1 cellular context compared by ENCODE assay signal in the genomic region with DNA sequence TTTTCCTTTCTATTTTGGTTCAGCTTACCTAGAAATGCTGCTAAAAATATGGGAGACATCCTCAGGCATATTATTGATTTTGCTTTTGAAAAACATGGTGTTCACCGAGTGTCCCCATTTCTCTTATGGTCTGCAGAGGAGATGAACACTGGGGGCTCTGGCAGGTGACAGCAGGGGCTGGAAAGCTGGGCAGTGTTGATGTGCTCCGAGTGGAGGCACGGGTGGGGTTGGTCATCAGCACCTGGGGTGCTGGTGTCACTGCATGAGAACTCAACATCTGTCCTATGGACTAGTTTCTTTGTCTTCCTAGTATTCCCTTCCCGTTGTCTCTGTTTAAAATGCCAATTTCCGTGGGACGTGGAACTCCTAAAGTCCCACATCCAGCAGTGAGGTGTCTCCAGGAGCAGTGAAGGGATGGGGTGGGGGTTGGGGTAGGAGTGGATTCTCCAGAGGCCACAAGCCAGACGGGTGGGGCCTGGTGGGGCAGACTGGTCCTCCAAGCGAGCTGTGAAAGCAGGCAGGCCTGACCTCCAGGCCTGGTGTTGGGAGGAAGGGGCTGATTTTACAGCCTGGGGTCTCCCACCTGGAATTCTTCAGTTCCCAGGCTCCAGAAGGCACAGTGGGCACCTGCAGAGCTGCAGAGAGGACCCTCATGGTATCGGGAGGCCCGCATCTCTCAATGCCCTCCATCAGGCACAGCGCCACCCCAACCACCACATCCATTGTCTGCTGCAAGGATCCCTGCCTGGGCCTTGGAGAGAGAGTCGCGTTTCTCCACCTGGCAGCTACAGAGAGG.
TF ChIP-seq lines count a peak whose summit lies in the region.

No MANE protein-coding gene starts in this region.

TF ChIP-seq in H1, 55 proteins besides CTCF, POLR2A, EP300 and RAD21:
- no peak for TF ChIP-seq SIX5 (IDR thresholded peaks at IDR 0.05; ENCODE audit: low read depth, low read length)
- TF ChIP-seq HDAC6 (IDR thresholded peaks at IDR 0.05; ENCODE audit: low read depth, low read length): no peak
- TF ChIP-seq, protein P1, sequence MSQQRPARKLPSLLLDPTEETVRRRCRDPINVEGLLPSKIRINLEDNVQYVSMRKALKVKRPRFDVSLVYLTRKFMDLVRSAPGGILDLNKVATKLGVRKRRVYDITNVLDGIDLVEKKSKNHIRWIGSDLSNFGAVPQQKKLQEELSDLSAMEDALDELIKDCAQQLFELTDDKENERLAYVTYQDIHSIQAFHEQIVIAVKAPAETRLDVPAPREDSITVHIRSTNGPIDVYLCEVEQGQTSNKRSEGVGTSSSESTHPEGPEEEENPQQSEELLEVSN (IDR thresholded peaks at IDR 0.05): no peak
- TF ChIP-seq SUZ12 (IDR thresholded peaks at IDR 0.05; ENCODE audit: low read length): no peak
- no peak for TF ChIP-seq RBBP5 (IDR thresholded peaks at IDR 0.05; ENCODE audit: borderline replicate concordance, low read depth, low read length)
- no peak for TF ChIP-seq CEBPB (IDR thresholded peaks at IDR 0.05; ENCODE audit: low read depth, low read length)
- TF ChIP-seq, protein P2, sequence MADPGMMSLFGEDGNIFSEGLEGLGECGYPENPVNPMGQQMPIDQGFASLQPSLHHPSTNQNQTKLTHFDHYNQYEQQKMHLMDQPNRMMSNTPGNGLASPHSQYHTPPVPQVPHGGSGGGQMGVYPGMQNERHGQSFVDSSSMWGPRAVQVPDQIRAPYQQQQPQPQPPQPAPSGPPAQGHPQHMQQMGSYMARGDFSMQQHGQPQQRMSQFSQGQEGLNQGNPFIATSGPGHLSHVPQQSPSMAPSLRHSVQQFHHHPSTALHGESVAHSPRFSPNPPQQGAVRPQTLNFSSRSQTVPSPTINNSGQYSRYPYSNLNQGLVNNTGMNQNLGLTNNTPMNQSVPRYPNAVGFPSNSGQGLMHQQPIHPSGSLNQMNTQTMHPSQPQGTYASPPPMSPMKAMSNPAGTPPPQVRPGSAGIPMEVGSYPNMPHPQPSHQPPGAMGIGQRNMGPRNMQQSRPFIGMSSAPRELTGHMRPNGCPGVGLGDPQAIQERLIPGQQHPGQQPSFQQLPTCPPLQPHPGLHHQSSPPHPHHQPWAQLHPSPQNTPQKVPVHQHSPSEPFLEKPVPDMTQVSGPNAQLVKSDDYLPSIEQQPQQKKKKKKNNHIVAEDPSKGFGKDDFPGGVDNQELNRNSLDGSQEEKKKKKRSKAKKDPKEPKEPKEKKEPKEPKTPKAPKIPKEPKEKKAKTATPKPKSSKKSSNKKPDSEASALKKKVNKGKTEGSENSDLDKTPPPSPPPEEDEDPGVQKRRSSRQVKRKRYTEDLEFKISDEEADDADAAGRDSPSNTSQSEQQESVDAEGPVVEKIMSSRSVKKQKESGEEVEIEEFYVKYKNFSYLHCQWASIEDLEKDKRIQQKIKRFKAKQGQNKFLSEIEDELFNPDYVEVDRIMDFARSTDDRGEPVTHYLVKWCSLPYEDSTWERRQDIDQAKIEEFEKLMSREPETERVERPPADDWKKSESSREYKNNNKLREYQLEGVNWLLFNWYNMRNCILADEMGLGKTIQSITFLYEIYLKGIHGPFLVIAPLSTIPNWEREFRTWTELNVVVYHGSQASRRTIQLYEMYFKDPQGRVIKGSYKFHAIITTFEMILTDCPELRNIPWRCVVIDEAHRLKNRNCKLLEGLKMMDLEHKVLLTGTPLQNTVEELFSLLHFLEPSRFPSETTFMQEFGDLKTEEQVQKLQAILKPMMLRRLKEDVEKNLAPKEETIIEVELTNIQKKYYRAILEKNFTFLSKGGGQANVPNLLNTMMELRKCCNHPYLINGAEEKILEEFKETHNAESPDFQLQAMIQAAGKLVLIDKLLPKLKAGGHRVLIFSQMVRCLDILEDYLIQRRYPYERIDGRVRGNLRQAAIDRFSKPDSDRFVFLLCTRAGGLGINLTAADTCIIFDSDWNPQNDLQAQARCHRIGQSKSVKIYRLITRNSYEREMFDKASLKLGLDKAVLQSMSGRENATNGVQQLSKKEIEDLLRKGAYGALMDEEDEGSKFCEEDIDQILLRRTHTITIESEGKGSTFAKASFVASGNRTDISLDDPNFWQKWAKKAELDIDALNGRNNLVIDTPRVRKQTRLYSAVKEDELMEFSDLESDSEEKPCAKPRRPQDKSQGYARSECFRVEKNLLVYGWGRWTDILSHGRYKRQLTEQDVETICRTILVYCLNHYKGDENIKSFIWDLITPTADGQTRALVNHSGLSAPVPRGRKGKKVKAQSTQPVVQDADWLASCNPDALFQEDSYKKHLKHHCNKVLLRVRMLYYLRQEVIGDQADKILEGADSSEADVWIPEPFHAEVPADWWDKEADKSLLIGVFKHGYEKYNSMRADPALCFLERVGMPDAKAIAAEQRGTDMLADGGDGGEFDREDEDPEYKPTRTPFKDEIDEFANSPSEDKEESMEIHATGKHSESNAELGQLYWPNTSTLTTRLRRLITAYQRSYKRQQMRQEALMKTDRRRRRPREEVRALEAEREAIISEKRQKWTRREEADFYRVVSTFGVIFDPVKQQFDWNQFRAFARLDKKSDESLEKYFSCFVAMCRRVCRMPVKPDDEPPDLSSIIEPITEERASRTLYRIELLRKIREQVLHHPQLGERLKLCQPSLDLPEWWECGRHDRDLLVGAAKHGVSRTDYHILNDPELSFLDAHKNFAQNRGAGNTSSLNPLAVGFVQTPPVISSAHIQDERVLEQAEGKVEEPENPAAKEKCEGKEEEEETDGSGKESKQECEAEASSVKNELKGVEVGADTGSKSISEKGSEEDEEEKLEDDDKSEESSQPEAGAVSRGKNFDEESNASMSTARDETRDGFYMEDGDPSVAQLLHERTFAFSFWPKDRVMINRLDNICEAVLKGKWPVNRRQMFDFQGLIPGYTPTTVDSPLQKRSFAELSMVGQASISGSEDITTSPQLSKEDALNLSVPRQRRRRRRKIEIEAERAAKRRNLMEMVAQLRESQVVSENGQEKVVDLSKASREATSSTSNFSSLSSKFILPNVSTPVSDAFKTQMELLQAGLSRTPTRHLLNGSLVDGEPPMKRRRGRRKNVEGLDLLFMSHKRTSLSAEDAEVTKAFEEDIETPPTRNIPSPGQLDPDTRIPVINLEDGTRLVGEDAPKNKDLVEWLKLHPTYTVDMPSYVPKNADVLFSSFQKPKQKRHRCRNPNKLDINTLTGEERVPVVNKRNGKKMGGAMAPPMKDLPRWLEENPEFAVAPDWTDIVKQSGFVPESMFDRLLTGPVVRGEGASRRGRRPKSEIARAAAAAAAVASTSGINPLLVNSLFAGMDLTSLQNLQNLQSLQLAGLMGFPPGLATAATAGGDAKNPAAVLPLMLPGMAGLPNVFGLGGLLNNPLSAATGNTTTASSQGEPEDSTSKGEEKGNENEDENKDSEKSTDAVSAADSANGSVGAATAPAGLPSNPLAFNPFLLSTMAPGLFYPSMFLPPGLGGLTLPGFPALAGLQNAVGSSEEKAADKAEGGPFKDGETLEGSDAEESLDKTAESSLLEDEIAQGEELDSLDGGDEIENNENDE (IDR thresholded peaks at IDR 0.05; ENCODE audit: insufficient replicate concordance, low read length): no peak
- TF ChIP-seq, protein P3, sequence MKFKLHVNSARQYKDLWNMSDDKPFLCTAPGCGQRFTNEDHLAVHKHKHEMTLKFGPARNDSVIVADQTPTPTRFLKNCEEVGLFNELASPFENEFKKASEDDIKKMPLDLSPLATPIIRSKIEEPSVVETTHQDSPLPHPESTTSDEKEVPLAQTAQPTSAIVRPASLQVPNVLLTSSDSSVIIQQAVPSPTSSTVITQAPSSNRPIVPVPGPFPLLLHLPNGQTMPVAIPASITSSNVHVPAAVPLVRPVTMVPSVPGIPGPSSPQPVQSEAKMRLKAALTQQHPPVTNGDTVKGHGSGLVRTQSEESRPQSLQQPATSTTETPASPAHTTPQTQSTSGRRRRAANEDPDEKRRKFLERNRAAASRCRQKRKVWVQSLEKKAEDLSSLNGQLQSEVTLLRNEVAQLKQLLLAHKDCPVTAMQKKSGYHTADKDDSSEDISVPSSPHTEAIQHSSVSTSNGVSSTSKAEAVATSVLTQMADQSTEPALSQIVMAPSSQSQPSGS (IDR thresholded peaks at IDR 0.05; ENCODE audit: low read length): no peak
- TF ChIP-seq, protein P4, sequence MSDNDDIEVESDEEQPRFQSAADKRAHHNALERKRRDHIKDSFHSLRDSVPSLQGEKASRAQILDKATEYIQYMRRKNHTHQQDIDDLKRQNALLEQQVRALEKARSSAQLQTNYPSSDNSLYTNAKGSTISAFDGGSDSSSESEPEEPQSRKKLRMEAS (IDR thresholded peaks at IDR 0.05): no peak
- no peak for TF ChIP-seq SIRT6 (IDR thresholded peaks at IDR 0.05; ENCODE audit: low read length)
- no peak for TF ChIP-seq EGR1 (IDR thresholded peaks at IDR 0.05; ENCODE audit: borderline replicate concordance, low read depth, low read length)
- TF ChIP-seq TBP (IDR thresholded peaks at IDR 0.05; ENCODE audit: low read depth, low read length): no peak
- no peak for TF ChIP-seq ASH2L (IDR thresholded peaks at IDR 0.05; ENCODE audit: low read length)
- TF ChIP-seq RNF2 (IDR thresholded peaks at IDR 0.05; ENCODE audit: borderline replicate concordance, low read depth, low read length, missing control alignments, poor library complexity, severe bottlenecking): no peak
- TF ChIP-seq CHD2 (IDR thresholded peaks at IDR 0.05; ENCODE audit: low read length): no peak
- TF ChIP-seq FOSL1 (IDR thresholded peaks at IDR 0.05; ENCODE audit: insufficient read depth, low read depth, low read length): no peak
